ENCODE assay signal across 17 cellular contexts in the genomic region with DNA sequence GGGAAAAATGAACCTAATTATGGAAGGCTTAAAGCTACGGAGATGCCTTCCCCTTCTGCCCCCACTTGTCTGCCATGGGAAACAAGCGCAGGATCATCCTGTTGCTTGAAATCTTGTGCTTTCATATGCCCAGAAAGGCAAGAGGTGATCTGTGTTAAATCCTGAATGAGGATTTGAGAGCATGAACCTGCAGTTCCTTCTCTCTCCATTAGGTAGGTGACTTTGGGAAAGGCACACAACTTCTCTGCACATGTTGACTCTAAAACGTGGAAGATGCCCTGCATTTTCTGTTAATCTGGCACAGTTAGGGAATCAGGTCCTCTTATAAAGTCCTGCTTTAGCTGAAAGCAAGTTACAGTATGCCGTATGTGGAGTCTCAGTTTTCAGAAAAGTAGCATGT. TPM values are rescaled to one million over a fixed set of nuclear protein-coding genes. Genes with fewer than 3 reads are reported as not detected.
DNase-seq lines count a peak whose midpoint lies in the region; ATAC-seq, FAIRE-seq and TF ChIP-seq lines count a peak whose summit lies in the region.
"Had no signal": no experiment of that assay in that cellular context is flagged by ENCODE, and none has a peak within 500 bp of the region (broad histone marks: within the 10 kb centered on the region; RNA-seq: fewer than 3 reads in every experiment).

No MANE protein-coding gene starts in this region.

- DNase-seq in ELR (ENCODE audit: low read depth): peak; percentile 26
- DNase-seq in HEK293T (ENCODE audit: extremely low spot score): no peak
- no peak for DNase-seq in astrocyte (ENCODE audit: low read depth)
- no peak for DNase-seq in stimulated activated CD4-positive, alpha-beta T cell treated with anti-CD3 and anti-CD28 coated beads, Interleukin-15, amount 100 ng/mL, for 24 hours
- no peak for DNase-seq in effector CD8-positive, alpha-beta T cell (lab: John Stamatoyannopoulos, UW)
- DNase-seq: activated CD4-positive, alpha-beta T cell treated with anti-CD3 and anti-CD28 coated beads for 1 hour; aorta; COR-L47; immature natural killer cell; naive B cell; NCI-H1092 treated with DMSO at 0.1 percent for 48 hours; NCI-H748 treated with DMSO at 0.1 percent for 48 hours; thyroid gland had no signal

- no peak overlapping the region for H3K27ac Mint-ChIP-seq in astrocyte (ENCODE audit: unreplicated experiment)
- H3K27ac Mint-ChIP-seq: immature natural killer cell, naive B cell had no signal

- TF ChIP-seq POLR2A in GM18505 (IDR thresholded peaks at IDR 0.05; ENCODE audit: borderline replicate concordance, extremely low read depth, insufficient read depth, insufficient read length): no peak

- CTCF ChIA-PET in HEK293T (lab: Yijun Ruan, JAX): interaction anchor here (3.5 kb wide), 1 partner anchor 11 kb away, joined by 13 read pairs; no protein-coding TSS in a partner anchor

- H3K4me3 Mint-ChIP-seq in astrocyte (ENCODE audit: unreplicated experiment): no peak overlapping the region
- H3K4me3 Mint-ChIP-seq: immature natural killer cell, naive B cell had no signal

- H3K4me1 ChIP-seq in astrocyte (ENCODE audit: insufficient read depth, low read length): no peaks in the 10 kb centered on the region
- H3K4me1 ChIP-seq in liver (ENCODE audit: control insufficient read depth in 4 of 4, insufficient read depth in 4 of 4, low read length in 3 of 4): no peaks in the 10 kb centered on the region
- H3K4me1 ChIP-seq: thyroid gland had no signal

- no peaks in the 10 kb centered on the region for H3K9me3 Mint-ChIP-seq in astrocyte (ENCODE audit: unreplicated experiment)
- H3K9me3 Mint-ChIP-seq: immature natural killer cell, naive B cell had no signal

- no peak for ATAC-seq in GM18505 (IDR thresholded peaks at IDR 0.05; ENCODE audit: unreplicated experiment)
- no peak for ATAC-seq in HG02763 (IDR thresholded peaks at IDR 0.05; ENCODE audit: unreplicated experiment)

- H3K9me3 ChIP-seq in astrocyte (ENCODE audit: insufficient read depth, low read depth, low read length): no peaks in the 10 kb centered on the region
- no peaks in the 10 kb centered on the region for H3K9me3 ChIP-seq in liver (ENCODE audit: control insufficient read depth in 4 of 4, low read length in 3 of 4)
- H3K9me3 ChIP-seq: thyroid gland had no signal

- no peaks in the 10 kb centered on the region for H4K20me1 ChIP-seq in astrocyte (ENCODE audit: insufficient read depth, low read length)

- 70% methylated on average over 4 of the region's 4 CpGs for WGBS in liver

- TF ChIP-seq RAD21 in liver (IDR thresholded peaks at IDR 0.05): no peak

- H3K4me3 ChIP-seq in astrocyte (ENCODE audit: insufficient read depth, low read depth, low read length): no peak overlapping the region
- H3K4me3 ChIP-seq in liver (ENCODE audit: low read depth in 1 of 3, low read length in 3 of 3): no peak overlapping the region
- H3K4me3 ChIP-seq: thyroid gland had no signal

- H3K4me1 Mint-ChIP-seq in astrocyte (ENCODE audit: low read depth, unreplicated experiment): no peaks in the 10 kb centered on the region
- H3K4me1 Mint-ChIP-seq: immature natural killer cell, naive B cell had no signal

- no peaks in the 10 kb centered on the region for H3K36me3 ChIP-seq in astrocyte (ENCODE audit: insufficient read depth, low read length)
- no peaks in the 10 kb centered on the region for H3K36me3 ChIP-seq in liver (ENCODE audit: control insufficient read depth in 4 of 4, insufficient read depth in 3 of 4, low read depth in 1 of 4, low read length in 3 of 4)
- H3K36me3 ChIP-seq: thyroid gland had no signal

- H3K4me2 ChIP-seq in astrocyte (ENCODE audit: low read length): no peak overlapping the region

- no peaks in the 10 kb centered on the region for H3K79me2 ChIP-seq in astrocyte (ENCODE audit: insufficient read depth, low read length)

- H3K27me3 Mint-ChIP-seq in astrocyte (ENCODE audit: low read depth, unreplicated experiment): no peaks in the 10 kb centered on the region

- H3K36me3 Mint-ChIP-seq in astrocyte (ENCODE audit: low read depth, unreplicated experiment): no peaks in the 10 kb centered on the region
- H3K36me3 Mint-ChIP-seq: immature natural killer cell, naive B cell had no signal

- POLR2A ChIA-PET in HEK293T (lab: Yijun Ruan, JAX): no interaction called here

- no peak overlapping the region for H3K9ac ChIP-seq in astrocyte (ENCODE audit: low read length)
- H3K9ac ChIP-seq in liver (ENCODE audit: low read depth in 1 of 2, low read length in 2 of 2): no peak overlapping the region

- TF ChIP-seq CTCF in astrocyte (IDR thresholded peaks at IDR 0.05; ENCODE audit: insufficient read depth, low read depth, low read length) (peak; percentile 18), liver (IDR thresholded peaks at IDR 0.05; ENCODE audit: low read depth, low read length, missing input control) (peak; percentile 12)

- H2AFZ ChIP-seq in astrocyte (ENCODE audit: low read depth, low read length): no peak overlapping the region

- H3K27ac ChIP-seq in astrocyte (ENCODE audit: low read depth, low read length): no peak overlapping the region
- H3K27ac ChIP-seq in liver (ENCODE audit: low read depth in 1 of 2, low read length in 2 of 2): no peak overlapping the region
- H3K27ac ChIP-seq: thyroid gland had no signal

- FAIRE-seq in astrocyte (lab: Jason Lieb, UNC): no peak
- FAIRE-seq: endometrium had no signal

- H3K27me3 ChIP-seq in astrocyte (ENCODE audit: insufficient read depth, low read length) (no peaks in the 10 kb centered on the region), liver (ENCODE audit: control insufficient read depth in 4 of 4, insufficient read depth in 4 of 4, low read length in 3 of 4) (peaks cover 0 to 4% (median 0%) of the 10 kb centered on the region in 4 donors)
- H3K27me3 ChIP-seq: thyroid gland had no signal

TF ChIP-seq in HEK293T, 16 proteins besides CTCF, POLR2A, EP300 and RAD21:
- TF ChIP-seq FOXM1 (IDR thresholded peaks at IDR 0.05; ENCODE audit: borderline replicate concordance): no peak
- 0 out of 2 replicates have a peak, but pooled peaks have one; percentile 18 for TF ChIP-seq TARDBP (IDR thresholded peaks at IDR 0.05)
- no peak for TF ChIP-seq ELF4 (IDR thresholded peaks at IDR 0.05)
TF ChIP-seq in HEK293T: peak in this region for 1.

TF ChIP-seq in liver, 16 proteins besides CTCF, POLR2A, EP300 and RAD21:
- TF ChIP-seq EGR1 (IDR thresholded peaks at IDR 0.05; ENCODE audit: low read depth in 2 of 2) (no peak), TAF1 (conservative IDR thresholded peaks at IDR 0.05) (no peak), NR2F2 (IDR thresholded peaks at IDR 0.05) (no peak), RXRA (IDR thresholded peaks at IDR 0.05) (no peak), FOXA2 (IDR thresholded peaks at IDR 0.05) (no peak), HNF4G (IDR thresholded peaks at IDR 0.05) (no peak), YY1 (IDR thresholded peaks at IDR 0.05) (no peak)
- TF ChIP-seq, protein P1, sequence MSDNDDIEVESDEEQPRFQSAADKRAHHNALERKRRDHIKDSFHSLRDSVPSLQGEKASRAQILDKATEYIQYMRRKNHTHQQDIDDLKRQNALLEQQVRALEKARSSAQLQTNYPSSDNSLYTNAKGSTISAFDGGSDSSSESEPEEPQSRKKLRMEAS (IDR thresholded peaks at IDR 0.05): no peak
- TF ChIP-seq, protein P2, sequence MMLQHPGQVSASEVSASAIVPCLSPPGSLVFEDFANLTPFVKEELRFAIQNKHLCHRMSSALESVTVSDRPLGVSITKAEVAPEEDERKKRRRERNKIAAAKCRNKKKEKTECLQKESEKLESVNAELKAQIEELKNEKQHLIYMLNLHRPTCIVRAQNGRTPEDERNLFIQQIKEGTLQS (IDR thresholded peaks at IDR 0.05): no peak
- TF ChIP-seq, protein P3, sequence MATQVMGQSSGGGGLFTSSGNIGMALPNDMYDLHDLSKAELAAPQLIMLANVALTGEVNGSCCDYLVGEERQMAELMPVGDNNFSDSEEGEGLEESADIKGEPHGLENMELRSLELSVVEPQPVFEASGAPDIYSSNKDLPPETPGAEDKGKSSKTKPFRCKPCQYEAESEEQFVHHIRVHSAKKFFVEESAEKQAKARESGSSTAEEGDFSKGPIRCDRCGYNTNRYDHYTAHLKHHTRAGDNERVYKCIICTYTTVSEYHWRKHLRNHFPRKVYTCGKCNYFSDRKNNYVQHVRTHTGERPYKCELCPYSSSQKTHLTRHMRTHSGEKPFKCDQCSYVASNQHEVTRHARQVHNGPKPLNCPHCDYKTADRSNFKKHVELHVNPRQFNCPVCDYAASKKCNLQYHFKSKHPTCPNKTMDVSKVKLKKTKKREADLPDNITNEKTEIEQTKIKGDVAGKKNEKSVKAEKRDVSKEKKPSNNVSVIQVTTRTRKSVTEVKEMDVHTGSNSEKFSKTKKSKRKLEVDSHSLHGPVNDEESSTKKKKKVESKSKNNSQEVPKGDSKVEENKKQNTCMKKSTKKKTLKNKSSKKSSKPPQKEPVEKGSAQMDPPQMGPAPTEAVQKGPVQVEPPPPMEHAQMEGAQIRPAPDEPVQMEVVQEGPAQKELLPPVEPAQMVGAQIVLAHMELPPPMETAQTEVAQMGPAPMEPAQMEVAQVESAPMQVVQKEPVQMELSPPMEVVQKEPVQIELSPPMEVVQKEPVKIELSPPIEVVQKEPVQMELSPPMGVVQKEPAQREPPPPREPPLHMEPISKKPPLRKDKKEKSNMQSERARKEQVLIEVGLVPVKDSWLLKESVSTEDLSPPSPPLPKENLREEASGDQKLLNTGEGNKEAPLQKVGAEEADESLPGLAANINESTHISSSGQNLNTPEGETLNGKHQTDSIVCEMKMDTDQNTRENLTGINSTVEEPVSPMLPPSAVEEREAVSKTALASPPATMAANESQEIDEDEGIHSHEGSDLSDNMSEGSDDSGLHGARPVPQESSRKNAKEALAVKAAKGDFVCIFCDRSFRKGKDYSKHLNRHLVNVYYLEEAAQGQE (IDR thresholded peaks at IDR 0.05): no peak

RNA-seq across cellular contexts. Expression of a gene that starts 46.6 kb away (rescaled TPM):
- total RNA-seq in astrocyte (35.8 and 38.7 TPM in 2 replicates), liver (10 to 100 TPM; 12.3 to 19.0 TPM)
- 1 to 10 TPM; 2.5 to 4.8 TPM for polyA plus RNA-seq in liver
